In genomic region chr3:60675424-60675823, GRCh38 we compare ENCODE assay signal across 18 cellular contexts.
"Had no signal": no experiment of that assay in that cellular context is flagged by ENCODE, and none has a peak within 500 bp of the region (broad histone marks: within the 10 kb centered on the region; RNA-seq: fewer than 3 reads in every experiment).

No MANE protein-coding gene starts in this region.

- H3K4me3 Mint-ChIP-seq: endodermal cell; natural killer cell; neural crest cell; stimulated activated memory B cell treated with anti-CD40 and anti-IgM and Interleukin-4, amounts not matched to agents 10 μg/mL and 1 μg/mL and 100 μg/mL, for 72 hours; stimulated activated naive CD8-positive, alpha-beta T cell treated with anti-CD3 and anti-CD28 coated beads, Interleukin-15, Interleukin-2, amounts not matched to agents 100 ng/mL and 50 ng/mL, for 24 hours had no signal

- H3K27ac ChIP-seq: coronary artery, esophagus muscularis mucosa, gastroesophageal sphincter, tibial artery had no signal

- H3K4me1 Mint-ChIP-seq: natural killer cell; stimulated activated memory B cell treated with anti-CD40 and anti-IgM and Interleukin-4, amounts not matched to agents 10 μg/mL and 1 μg/mL and 100 μg/mL, for 72 hours had no signal

- H3K9me3 Mint-ChIP-seq: stimulated activated memory B cell treated with anti-CD40 and anti-IgM and Interleukin-4, amounts not matched to agents 10 μg/mL and 1 μg/mL and 100 μg/mL, for 72 hours had no signal

- H3K27me3 Mint-ChIP-seq: stimulated activated memory B cell treated with anti-CD40 and anti-IgM and Interleukin-4, amounts not matched to agents 10 μg/mL and 1 μg/mL and 100 μg/mL, for 72 hours; stimulated activated naive CD8-positive, alpha-beta T cell treated with anti-CD3 and anti-CD28 coated beads, Interleukin-15, Interleukin-2, amounts not matched to agents 100 ng/mL and 50 ng/mL, for 24 hours had no signal

- H3K36me3 Mint-ChIP-seq: natural killer cell; stimulated activated memory B cell treated with anti-CD40 and anti-IgM and Interleukin-4, amounts not matched to agents 10 μg/mL and 1 μg/mL and 100 μg/mL, for 72 hours had no signal

- H3K27ac Mint-ChIP-seq: natural killer cell; stimulated activated memory B cell treated with anti-CD40 and anti-IgM and Interleukin-4, amounts not matched to agents 10 μg/mL and 1 μg/mL and 100 μg/mL, for 72 hours; stimulated activated naive CD8-positive, alpha-beta T cell treated with anti-CD3 and anti-CD28 coated beads, Interleukin-15, Interleukin-2, amounts not matched to agents 100 ng/mL and 50 ng/mL, for 24 hours had no signal

- H3K27me3 ChIP-seq: esophagus muscularis mucosa, gastroesophageal sphincter, tibial artery had no signal

- H3K36me3 ChIP-seq: esophagus muscularis mucosa, gastroesophageal sphincter, tibial artery had no signal

- H3K4me1 ChIP-seq: esophagus muscularis mucosa, gastroesophageal sphincter, tibial artery had no signal

- H3K4me3 ChIP-seq: coronary artery, esophagus muscularis mucosa, gastroesophageal sphincter, tibial artery had no signal

- DNase-seq: central memory CD4-positive, alpha-beta T cell; effector CD4-positive, alpha-beta T cell; endodermal cell; kidney; left colon; mesendoderm; natural killer cell; right cardiac atrium; stimulated activated CD4-positive, alpha-beta T cell treated with anti-CD3 and anti-CD28 coated beads, Interleukin-15, amount 100 ng/mL, for 24 hours; stimulated activated CD4-positive, alpha-beta T cell treated with anti-CD3 and anti-CD28 coated beads, Interleukin-1b, Interleukin-23, amount 100 ng/mL, for 48 hours; stimulated activated CD4-positive, alpha-beta T cell treated with anti-CD3 and anti-CD28 coated beads, Interleukin-4, amount 100 ng/mL, for 24 hours; tibial artery had no signal

- ATAC-seq: gastroesophageal sphincter; left colon; natural killer cell; right cardiac atrium; stimulated activated memory B cell treated with anti-CD40 and anti-IgM and Interleukin-4, amounts not matched to agents 10 μg/mL and 1 μg/mL and 100 μg/mL, for 72 hours had no signal
